ENCODE assay signal across 1 cellular context in the genomic region with DNA sequence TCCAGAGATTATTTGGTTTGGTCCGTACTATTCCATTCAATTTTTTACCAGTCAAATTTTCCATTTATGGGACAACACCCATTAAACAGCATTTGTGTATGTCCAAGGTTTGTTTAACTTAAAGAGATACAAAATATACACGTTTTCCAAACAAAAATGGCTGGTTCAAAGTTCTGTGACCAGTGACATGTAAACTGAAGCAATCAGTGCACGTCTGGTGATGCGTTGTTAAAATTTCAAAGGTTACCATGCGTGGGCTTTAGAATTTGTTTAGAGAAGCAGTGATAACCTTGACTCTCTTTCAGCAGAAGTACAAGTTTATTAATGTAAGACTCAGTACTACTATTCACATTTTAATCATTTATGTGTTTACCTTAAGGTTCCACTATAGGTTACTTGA.
A peak's percentile ranks its signal among the peaks of the same experiment; 100 is the strongest.
TF ChIP-seq lines count a peak whose summit lies in the region.

No MANE protein-coding gene starts in this region.

TF ChIP-seq in HepG2, 621 proteins besides CTCF, POLR2A, EP300 and RAD21 (continued from another document and continues in another):
- TF ChIP-seq MBD4 (IDR thresholded peaks at IDR 0.05; ENCODE audit: borderline replicate concordance, low read length), result peak; percentile 82; the same call in 1 of the 2 replicates
- TF ChIP-seq ZNF772 (CRISPR knock-in tag; IDR thresholded peaks at IDR 0.05), result no peak
- no peak for TF ChIP-seq ATF3 (CRISPR knock-in tag; IDR thresholded peaks at IDR 0.05)
- peak; percentile 88 for TF ChIP-seq RXRB (CRISPR knock-in tag; IDR thresholded peaks at IDR 0.05; ENCODE audit: borderline replicate concordance)
- peak; percentile 97 for TF ChIP-seq HNF4A (CRISPR knock-in tag; IDR thresholded peaks at IDR 0.05)
- TF ChIP-seq TBX2 (CRISPR knock-in tag; IDR thresholded peaks at IDR 0.05; ENCODE audit: borderline replicate concordance), result peak; percentile 72
- no peak for TF ChIP-seq SMARCE1 (IDR thresholded peaks at IDR 0.05; ENCODE audit: borderline replicate concordance)
- peak; percentile 45 for TF ChIP-seq POGZ (CRISPR knock-in tag; IDR thresholded peaks at IDR 0.05)
- 0 out of 2 replicates have a peak, but pooled peaks have one; percentile 34 for TF ChIP-seq ZNF878 (CRISPR knock-in tag; IDR thresholded peaks at IDR 0.05)
- TF ChIP-seq, protein P1, sequence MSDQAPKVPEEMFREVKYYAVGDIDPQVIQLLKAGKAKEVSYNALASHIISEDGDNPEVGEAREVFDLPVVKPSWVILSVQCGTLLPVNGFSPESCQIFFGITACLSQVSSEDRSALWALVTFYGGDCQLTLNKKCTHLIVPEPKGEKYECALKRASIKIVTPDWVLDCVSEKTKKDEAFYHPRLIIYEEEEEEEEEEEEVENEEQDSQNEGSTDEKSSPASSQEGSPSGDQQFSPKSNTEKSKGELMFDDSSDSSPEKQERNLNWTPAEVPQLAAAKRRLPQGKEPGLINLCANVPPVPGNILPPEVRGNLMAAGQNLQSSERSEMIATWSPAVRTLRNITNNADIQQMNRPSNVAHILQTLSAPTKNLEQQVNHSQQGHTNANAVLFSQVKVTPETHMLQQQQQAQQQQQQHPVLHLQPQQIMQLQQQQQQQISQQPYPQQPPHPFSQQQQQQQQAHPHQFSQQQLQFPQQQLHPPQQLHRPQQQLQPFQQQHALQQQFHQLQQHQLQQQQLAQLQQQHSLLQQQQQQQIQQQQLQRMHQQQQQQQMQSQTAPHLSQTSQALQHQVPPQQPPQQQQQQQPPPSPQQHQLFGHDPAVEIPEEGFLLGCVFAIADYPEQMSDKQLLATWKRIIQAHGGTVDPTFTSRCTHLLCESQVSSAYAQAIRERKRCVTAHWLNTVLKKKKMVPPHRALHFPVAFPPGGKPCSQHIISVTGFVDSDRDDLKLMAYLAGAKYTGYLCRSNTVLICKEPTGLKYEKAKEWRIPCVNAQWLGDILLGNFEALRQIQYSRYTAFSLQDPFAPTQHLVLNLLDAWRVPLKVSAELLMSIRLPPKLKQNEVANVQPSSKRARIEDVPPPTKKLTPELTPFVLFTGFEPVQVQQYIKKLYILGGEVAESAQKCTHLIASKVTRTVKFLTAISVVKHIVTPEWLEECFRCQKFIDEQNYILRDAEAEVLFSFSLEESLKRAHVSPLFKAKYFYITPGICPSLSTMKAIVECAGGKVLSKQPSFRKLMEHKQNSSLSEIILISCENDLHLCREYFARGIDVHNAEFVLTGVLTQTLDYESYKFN (CRISPR knock-in tag; conservative IDR thresholded peaks at IDR 0.05), result peak; percentile 96
- TF ChIP-seq ZNF703 (CRISPR knock-in tag; IDR thresholded peaks at IDR 0.05; ENCODE audit: borderline replicate concordance), result no peak
- peak; percentile 68 for TF ChIP-seq FOSL2 (CRISPR knock-in tag; IDR thresholded peaks at IDR 0.05)
- TF ChIP-seq ETV6 (CRISPR knock-in tag; conservative IDR thresholded peaks at IDR 0.05), result no peak
- TF ChIP-seq, protein P2, sequence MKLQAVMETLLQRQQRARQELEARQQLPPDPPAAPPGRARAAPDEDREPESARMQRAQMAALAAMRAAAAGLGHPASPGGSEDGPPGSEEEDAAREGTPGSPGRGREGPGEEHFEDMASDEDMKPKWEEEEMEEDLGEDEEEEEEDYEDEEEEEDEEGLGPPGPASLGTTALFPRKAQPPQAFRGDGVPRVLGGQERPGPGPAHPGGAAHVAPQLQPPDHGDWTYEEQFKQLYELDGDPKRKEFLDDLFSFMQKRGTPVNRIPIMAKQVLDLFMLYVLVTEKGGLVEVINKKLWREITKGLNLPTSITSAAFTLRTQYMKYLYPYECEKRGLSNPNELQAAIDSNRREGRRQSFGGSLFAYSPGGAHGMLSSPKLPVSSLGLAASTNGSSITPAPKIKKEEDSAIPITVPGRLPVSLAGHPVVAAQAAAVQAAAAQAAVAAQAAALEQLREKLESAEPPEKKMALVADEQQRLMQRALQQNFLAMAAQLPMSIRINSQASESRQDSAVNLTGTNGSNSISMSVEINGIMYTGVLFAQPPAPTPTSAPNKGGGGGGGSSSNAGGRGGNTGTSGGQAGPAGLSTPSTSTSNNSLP (IDR thresholded peaks at IDR 0.05; ENCODE audit: low read depth, low read length), result peak; percentile 75
- peak; percentile 51; the same call in 1 of the 3 replicates for TF ChIP-seq MXI1 (IDR thresholded peaks at IDR 0.05; ENCODE audit: borderline replicate concordance, low read depth, low read length)
- TF ChIP-seq ATF4 (CRISPR knock-in tag; IDR thresholded peaks at IDR 0.05), result peak in 1 of 2 experiments; percentile 78; a peak in 1 of 4 replicates
- TF ChIP-seq KDM5A (IDR thresholded peaks at IDR 0.05; ENCODE audit: borderline replicate concordance, low read length), result no peak
- no peak for TF ChIP-seq ZNF605 (CRISPR knock-in tag; IDR thresholded peaks at IDR 0.05)
- TF ChIP-seq RBFOX2 (IDR thresholded peaks at IDR 0.05; ENCODE audit: low read depth, low read length), result peak; percentile 35; the same call in 1 of the 2 replicates
- TF ChIP-seq ZNF782 (CRISPR knock-in tag; IDR thresholded peaks at IDR 0.05; ENCODE audit: borderline replicate concordance), result no peak
- TF ChIP-seq, protein P3, sequence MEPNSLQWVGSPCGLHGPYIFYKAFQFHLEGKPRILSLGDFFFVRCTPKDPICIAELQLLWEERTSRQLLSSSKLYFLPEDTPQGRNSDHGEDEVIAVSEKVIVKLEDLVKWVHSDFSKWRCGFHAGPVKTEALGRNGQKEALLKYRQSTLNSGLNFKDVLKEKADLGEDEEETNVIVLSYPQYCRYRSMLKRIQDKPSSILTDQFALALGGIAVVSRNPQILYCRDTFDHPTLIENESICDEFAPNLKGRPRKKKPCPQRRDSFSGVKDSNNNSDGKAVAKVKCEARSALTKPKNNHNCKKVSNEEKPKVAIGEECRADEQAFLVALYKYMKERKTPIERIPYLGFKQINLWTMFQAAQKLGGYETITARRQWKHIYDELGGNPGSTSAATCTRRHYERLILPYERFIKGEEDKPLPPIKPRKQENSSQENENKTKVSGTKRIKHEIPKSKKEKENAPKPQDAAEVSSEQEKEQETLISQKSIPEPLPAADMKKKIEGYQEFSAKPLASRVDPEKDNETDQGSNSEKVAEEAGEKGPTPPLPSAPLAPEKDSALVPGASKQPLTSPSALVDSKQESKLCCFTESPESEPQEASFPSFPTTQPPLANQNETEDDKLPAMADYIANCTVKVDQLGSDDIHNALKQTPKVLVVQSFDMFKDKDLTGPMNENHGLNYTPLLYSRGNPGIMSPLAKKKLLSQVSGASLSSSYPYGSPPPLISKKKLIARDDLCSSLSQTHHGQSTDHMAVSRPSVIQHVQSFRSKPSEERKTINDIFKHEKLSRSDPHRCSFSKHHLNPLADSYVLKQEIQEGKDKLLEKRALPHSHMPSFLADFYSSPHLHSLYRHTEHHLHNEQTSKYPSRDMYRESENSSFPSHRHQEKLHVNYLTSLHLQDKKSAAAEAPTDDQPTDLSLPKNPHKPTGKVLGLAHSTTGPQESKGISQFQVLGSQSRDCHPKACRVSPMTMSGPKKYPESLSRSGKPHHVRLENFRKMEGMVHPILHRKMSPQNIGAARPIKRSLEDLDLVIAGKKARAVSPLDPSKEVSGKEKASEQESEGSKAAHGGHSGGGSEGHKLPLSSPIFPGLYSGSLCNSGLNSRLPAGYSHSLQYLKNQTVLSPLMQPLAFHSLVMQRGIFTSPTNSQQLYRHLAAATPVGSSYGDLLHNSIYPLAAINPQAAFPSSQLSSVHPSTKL (CRISPR knock-in tag; IDR thresholded peaks at IDR 0.05), result peak; percentile 99
- TF ChIP-seq SOX13 (IDR thresholded peaks at IDR 0.05), result 0 out of 2 replicates have a peak, but pooled peaks have one; percentile 58
- TF ChIP-seq SOX13 (CRISPR knock-in tag; conservative IDR thresholded peaks at IDR 0.05 in 1 of 2, IDR thresholded peaks at IDR 0.05 in 1 of 2), result peak in 1 of 2 experiments; percentile 92; a peak in 2 of 4 replicates
- peak; percentile 86 for TF ChIP-seq PITX1 (CRISPR knock-in tag; IDR thresholded peaks at IDR 0.05)
- TF ChIP-seq, protein P4, sequence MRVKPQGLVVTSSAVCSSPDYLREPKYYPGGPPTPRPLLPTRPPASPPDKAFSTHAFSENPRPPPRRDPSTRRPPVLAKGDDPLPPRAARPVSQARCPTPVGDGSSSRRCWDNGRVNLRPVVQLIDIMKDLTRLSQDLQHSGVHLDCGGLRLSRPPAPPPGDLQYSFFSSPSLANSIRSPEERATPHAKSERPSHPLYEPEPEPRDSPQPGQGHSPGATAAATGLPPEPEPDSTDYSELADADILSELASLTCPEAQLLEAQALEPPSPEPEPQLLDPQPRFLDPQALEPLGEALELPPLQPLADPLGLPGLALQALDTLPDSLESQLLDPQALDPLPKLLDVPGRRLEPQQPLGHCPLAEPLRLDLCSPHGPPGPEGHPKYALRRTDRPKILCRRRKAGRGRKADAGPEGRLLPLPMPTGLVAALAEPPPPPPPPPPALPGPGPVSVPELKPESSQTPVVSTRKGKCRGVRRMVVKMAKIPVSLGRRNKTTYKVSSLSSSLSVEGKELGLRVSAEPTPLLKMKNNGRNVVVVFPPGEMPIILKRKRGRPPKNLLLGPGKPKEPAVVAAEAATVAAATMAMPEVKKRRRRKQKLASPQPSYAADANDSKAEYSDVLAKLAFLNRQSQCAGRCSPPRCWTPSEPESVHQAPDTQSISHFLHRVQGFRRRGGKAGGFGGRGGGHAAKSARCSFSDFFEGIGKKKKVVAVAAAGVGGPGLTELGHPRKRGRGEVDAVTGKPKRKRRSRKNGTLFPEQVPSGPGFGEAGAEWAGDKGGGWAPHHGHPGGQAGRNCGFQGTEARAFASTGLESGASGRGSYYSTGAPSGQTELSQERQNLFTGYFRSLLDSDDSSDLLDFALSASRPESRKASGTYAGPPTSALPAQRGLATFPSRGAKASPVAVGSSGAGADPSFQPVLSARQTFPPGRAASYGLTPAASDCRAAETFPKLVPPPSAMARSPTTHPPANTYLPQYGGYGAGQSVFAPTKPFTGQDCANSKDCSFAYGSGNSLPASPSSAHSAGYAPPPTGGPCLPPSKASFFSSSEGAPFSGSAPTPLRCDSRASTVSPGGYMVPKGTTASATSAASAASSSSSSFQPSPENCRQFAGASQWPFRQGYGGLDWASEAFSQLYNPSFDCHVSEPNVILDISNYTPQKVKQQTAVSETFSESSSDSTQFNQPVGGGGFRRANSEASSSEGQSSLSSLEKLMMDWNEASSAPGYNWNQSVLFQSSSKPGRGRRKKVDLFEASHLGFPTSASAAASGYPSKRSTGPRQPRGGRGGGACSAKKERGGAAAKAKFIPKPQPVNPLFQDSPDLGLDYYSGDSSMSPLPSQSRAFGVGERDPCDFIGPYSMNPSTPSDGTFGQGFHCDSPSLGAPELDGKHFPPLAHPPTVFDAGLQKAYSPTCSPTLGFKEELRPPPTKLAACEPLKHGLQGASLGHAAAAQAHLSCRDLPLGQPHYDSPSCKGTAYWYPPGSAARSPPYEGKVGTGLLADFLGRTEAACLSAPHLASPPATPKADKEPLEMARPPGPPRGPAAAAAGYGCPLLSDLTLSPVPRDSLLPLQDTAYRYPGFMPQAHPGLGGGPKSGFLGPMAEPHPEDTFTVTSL (CRISPR knock-in tag; IDR thresholded peaks at IDR 0.05; ENCODE audit: borderline replicate concordance), result peak; percentile 96
- TF ChIP-seq RFXANK (CRISPR knock-in tag; IDR thresholded peaks at IDR 0.05), result no peak
- no peak for TF ChIP-seq FOXP1 (IDR thresholded peaks at IDR 0.05)
- TF ChIP-seq FOXP1 (CRISPR knock-in tag; IDR thresholded peaks at IDR 0.05), result peak; percentile 96
- TF ChIP-seq, protein P5, sequence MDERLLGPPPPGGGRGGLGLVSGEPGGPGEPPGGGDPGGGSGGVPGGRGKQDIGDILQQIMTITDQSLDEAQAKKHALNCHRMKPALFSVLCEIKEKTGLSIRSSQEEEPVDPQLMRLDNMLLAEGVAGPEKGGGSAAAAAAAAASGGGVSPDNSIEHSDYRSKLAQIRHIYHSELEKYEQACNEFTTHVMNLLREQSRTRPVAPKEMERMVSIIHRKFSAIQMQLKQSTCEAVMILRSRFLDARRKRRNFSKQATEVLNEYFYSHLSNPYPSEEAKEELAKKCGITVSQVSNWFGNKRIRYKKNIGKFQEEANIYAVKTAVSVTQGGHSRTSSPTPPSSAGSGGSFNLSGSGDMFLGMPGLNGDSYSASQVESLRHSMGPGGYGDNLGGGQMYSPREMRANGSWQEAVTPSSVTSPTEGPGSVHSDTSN (CRISPR knock-in tag; IDR thresholded peaks at IDR 0.05), result no peak
- TF ChIP-seq ZNF816 (CRISPR knock-in tag; IDR thresholded peaks at IDR 0.05; ENCODE audit: borderline replicate concordance), result no peak; the same call in 1 of the 2 replicates
- TF ChIP-seq FOXA1 (IDR thresholded peaks at IDR 0.05), result no peak
- TF ChIP-seq FOXA1 (CRISPR knock-in tag; IDR thresholded peaks at IDR 0.05), result peak; percentile 49; the same call in 1 of the 2 replicates
- no peak for TF ChIP-seq ZNF441 (CRISPR knock-in tag; IDR thresholded peaks at IDR 0.05; ENCODE audit: borderline replicate concordance)
- TF ChIP-seq THAP11 (CRISPR knock-in tag; IDR thresholded peaks at IDR 0.05), result peak; percentile 57; the same call in 1 of the 2 replicates
- peak; percentile 48; the same call in 1 of the 2 replicates for TF ChIP-seq ZBTB7B (CRISPR knock-in tag; IDR thresholded peaks at IDR 0.05)
- TF ChIP-seq ZFAT (CRISPR knock-in tag; conservative IDR thresholded peaks at IDR 0.05), result no peak
- no peak for TF ChIP-seq TSC22D2 (CRISPR knock-in tag; IDR thresholded peaks at IDR 0.05; ENCODE audit: borderline replicate concordance)
- TF ChIP-seq JUN (CRISPR knock-in tag; IDR thresholded peaks at IDR 0.05), result 0 out of 2 replicates have a peak, but pooled peaks have one; percentile 70
- TF ChIP-seq CEBPG (CRISPR knock-in tag; IDR thresholded peaks at IDR 0.05), result peak; percentile 91
- TF ChIP-seq ZNF275 (CRISPR knock-in tag; IDR thresholded peaks at IDR 0.05; ENCODE audit: borderline replicate concordance), result no peak
- TF ChIP-seq ARNTL (CRISPR knock-in tag; IDR thresholded peaks at IDR 0.05), result peak; percentile 73
- TF ChIP-seq ELF3 (CRISPR knock-in tag; IDR thresholded peaks at IDR 0.05), result peak; percentile 80
- no peak for TF ChIP-seq ZNF354B (CRISPR knock-in tag; IDR thresholded peaks at IDR 0.05)
